Comparison of ENCODE assay signal across 9 cellular contexts in genomic region chr3:132549890-132550578, GRCh38. TPM values are rescaled to one million over a fixed set of nuclear protein-coding genes. Genes with fewer than 3 reads are reported as not detected.
DNase-seq lines count a peak whose midpoint lies in the region; ATAC-seq and TF ChIP-seq lines count a peak whose summit lies in the region.
"Had no signal": no experiment of that assay in that cellular context is flagged by ENCODE, and none has a peak within 500 bp of the region (broad histone marks: within the 10 kb centered on the region; RNA-seq: fewer than 3 reads in every experiment).

No MANE protein-coding gene starts in this region.

- H3K27me3 ChIP-seq in GM23248 (replicated peaks; ENCODE audit: insufficient read depth) = no peaks in the 10 kb centered on the region
- H3K27me3 ChIP-seq in right cardiac atrium (ENCODE audit: control insufficient read depth, insufficient read depth) = no peaks in the 10 kb centered on the region
- no peaks in the 10 kb centered on the region for H3K27me3 ChIP-seq in WERI-Rb-1 (ENCODE audit: insufficient read depth, low read depth, severe bottlenecking)

- in situ Hi-C loops in GM23248 (cut with MboI) = no loop called here

- ATAC-seq in GM18517 (IDR thresholded peaks at IDR 0.05; ENCODE audit: unreplicated experiment) = peak; percentile 78
- no peak for ATAC-seq in right cardiac atrium

- no peak overlapping the region for H3K9ac ChIP-seq in GM23248

- no peak overlapping the region for H3K4me3 ChIP-seq in GM23248
- no peak overlapping the region for H3K4me3 ChIP-seq in right cardiac atrium (ENCODE audit: low read length)
- no peak overlapping the region for H3K4me3 ChIP-seq in WERI-Rb-1 (ENCODE audit: low read depth, low read length)
- H3K4me3 ChIP-seq: lung had no signal

- H4K20me1 ChIP-seq in GM23248 (ENCODE audit: insufficient read depth) = no peaks in the 10 kb centered on the region

- H3K9me3 ChIP-seq in GM23248 (ENCODE audit: low read depth) = no peaks in the 10 kb centered on the region
- no peaks in the 10 kb centered on the region for H3K9me3 ChIP-seq in right cardiac atrium (ENCODE audit: control insufficient read depth, low read length)
- H3K9me3 ChIP-seq in WERI-Rb-1 (ENCODE audit: severe bottlenecking) = no peaks in the 10 kb centered on the region

- no peaks in the 10 kb centered on the region for H3K79me2 ChIP-seq in GM23248 (ENCODE audit: insufficient read depth)

- peak; percentile 79 for DNase-seq in GM23248
- peak; percentile 45 for DNase-seq in MV-4-11 (lab: John Stamatoyannopoulos, UW)
- DNase-seq in right cardiac atrium = no peak
- no peak for DNase-seq in WERI-Rb-1
- DNase-seq in NCI-H2029 treated with DMSO at 0.1 percent for 48 hours (lab: John Stamatoyannopoulos, UW) = no peak
- DNase-seq in DMS53 treated with DMSO at 0.1 percent for 48 hours (lab: John Stamatoyannopoulos, UW; ENCODE audit: unreplicated experiment) = no peak
- DNase-seq in effector CD4-positive, alpha-beta T cell = no peak

- H3K4me1 ChIP-seq in GM23248 (ENCODE audit: insufficient read depth) (peaks cover 23% of the 10 kb centered on the region), right cardiac atrium (ENCODE audit: control insufficient read depth, insufficient read depth, low read length) (peaks cover 11% of the 10 kb centered on the region)

- H2AFZ ChIP-seq in GM23248 = no peak overlapping the region

- no peaks in the 10 kb centered on the region for H3K9me2 ChIP-seq in GM23248 (ENCODE audit: insufficient read depth)

- H3K27ac ChIP-seq in GM23248 (peak overlapping the region; percentile 50), right cardiac atrium (ENCODE audit: low read length) (peak overlapping the region; percentile 35), WERI-Rb-1 (no peak overlapping the region)

- no peaks in the 10 kb centered on the region for H3K36me3 ChIP-seq in GM23248 (ENCODE audit: low read depth)
- H3K36me3 ChIP-seq in WERI-Rb-1 = no peaks in the 10 kb centered on the region

- intact Hi-C loops in right cardiac atrium (cut with DNase I) = no loop called here

- H3K4me2 ChIP-seq in GM23248 (ENCODE audit: unreplicated experiment) = peak overlapping the region; percentile 28

- no peak for TF ChIP-seq CTCF in WERI-Rb-1 (IDR thresholded peaks at IDR 0.05; ENCODE audit: low read depth, low read length)

- peaks cover 15% of the 10 kb centered on the region for H3F3A ChIP-seq in GM23248 (ENCODE audit: insufficient read depth)

RNA-seq across cellular contexts. Expression of gene ACKR4, which starts 47.0 kb away (rescaled TPM):
- total RNA-seq in GM23248 (2014; rRNA removed; shearing (Covaris generic)) = 25.0 and 25.2 TPM in 2 replicates
- polyA plus RNA-seq in GM23248 (2016; fragmentation: Nextera tagmentation; extraction: Ambion mirVana) (13.4 and 14.8 TPM in 2 replicates), right cardiac atrium (7.2 TPM)
- total RNA-seq in right cardiac atrium = 1 to 10 TPM; 5.2 to 8.5 (median 6.6) TPM

Comparison
In these comparisons a context has a peak if more than half of its experiments do, and no peak if none do; other contexts are left out.
1. DNase-seq: peak in GM23248 (single experiment) and MV-4-11 (single experiment); none in right cardiac atrium (0 of 3), WERI-Rb-1 (single experiment), NCI-H2029 treated with DMSO at 0.1 percent for 48 hours (single experiment), DMS53 treated with DMSO at 0.1 percent for 48 hours (single experiment) and effector CD4-positive, alpha-beta T cell (single experiment).